Comparison of ENCODE assay signal across 10 cellular contexts in the genomic region with DNA sequence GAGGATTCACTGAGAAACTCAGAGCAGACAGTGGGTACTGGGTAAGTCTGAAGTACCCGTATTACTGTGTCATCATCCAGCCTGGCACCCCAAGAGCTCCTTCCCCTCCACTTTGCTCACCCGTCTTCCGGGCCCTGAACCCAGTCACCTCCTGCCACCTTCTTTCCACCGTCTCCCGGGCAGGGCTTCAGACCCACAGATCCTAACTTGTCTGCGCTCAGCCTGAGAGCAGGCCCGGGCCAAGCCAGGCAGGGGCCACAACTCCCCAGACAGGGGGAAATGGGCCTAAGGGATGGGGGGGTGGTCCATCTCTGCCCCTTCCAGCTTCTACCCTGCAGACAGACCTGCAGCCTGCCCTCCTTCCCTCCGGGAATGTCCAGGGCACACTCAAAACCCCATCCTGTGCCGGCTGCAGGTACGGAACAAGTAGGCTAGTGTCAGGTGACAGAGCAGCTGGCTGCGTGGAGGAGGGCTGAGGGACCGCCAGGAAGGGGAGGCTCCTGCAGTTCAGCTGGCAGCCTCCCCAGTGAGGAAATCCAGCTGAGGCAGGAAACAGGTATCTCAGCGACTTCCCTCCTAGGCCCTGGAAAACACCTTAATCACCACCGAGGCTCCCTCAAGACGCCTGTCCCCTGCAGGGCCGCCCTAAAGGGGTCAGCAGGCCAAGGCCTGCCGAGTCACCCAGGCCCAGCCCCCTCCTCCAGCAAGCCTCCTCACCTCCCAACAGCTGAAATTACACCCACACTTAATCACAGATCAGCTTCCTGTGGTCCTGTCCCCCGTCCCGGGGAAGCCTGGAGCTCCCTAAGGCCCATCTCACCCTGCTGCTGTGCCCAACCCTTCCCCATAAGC. TPM values are rescaled to one million over a fixed set of nuclear protein-coding genes. Genes with fewer than 3 reads are reported as not detected.
DNase-seq lines count a peak whose midpoint lies in the region; ATAC-seq and TF ChIP-seq lines count a peak whose summit lies in the region.
"Had no signal": no experiment of that assay in that cellular context is flagged by ENCODE, and none has a peak within 500 bp of the region (broad histone marks: within the 10 kb centered on the region; RNA-seq: fewer than 3 reads in every experiment).

No MANE protein-coding gene starts in this region.

- CTCF ChIA-PET in GM10248 (lab: Yijun Ruan, JAX), result interaction anchor here (1.4 kb wide), 1 partner anchor 11 kb away, joined by 5 read pairs; no protein-coding TSS in a partner anchor

- in situ Hi-C loops in GM13977 (cut with MboI; ENCODE audit: low pct_unique_long_range_greater_than_20kb, low sequenced_read_pairs, unreplicated experiment), result no loop called here

- H3K9me3 ChIP-seq in colonic mucosa, result no peaks in the 10 kb centered on the region

- H3K27ac ChIP-seq in colonic mucosa, result peak overlapping the region; percentile 92

- peak overlapping the region; percentile 47 for H3K4me3 ChIP-seq in AG10803 (ENCODE audit: low read length)
- H3K4me3 ChIP-seq in colonic mucosa, result peak overlapping the region; percentile 8

- H3K4me1 Mint-ChIP-seq in mesothelial cell of epicardium, result peaks cover 71% of the 10 kb centered on the region

- H3K27ac Mint-ChIP-seq in mesothelial cell of epicardium, result peak overlapping the region; percentile 89
- H3K27ac Mint-ChIP-seq: dendritic cell treated with granulocyte-macrophage colony-stimulating factor and Interleukin-4, amounts not matched to agents 40 ng/mL and 50 ng/mL, for 4 days had no signal

- no peaks in the 10 kb centered on the region for H3K36me3 ChIP-seq in colonic mucosa

- H3K9ac ChIP-seq in colonic mucosa (ENCODE audit: low read depth in 2 of 2, low read length in 2 of 2), result peak overlapping the region; percentile 54 to 65

- no peaks in the 10 kb centered on the region for H3K9me3 Mint-ChIP-seq in mesothelial cell of epicardium
- H3K9me3 Mint-ChIP-seq: dendritic cell treated with granulocyte-macrophage colony-stimulating factor and Interleukin-4, amounts not matched to agents 40 ng/mL and 50 ng/mL, for 4 days had no signal

- ATAC-seq in HG02852 (IDR thresholded peaks at IDR 0.05; ENCODE audit: unreplicated experiment), result no peak

- POLR2A ChIA-PET in GM10248 (lab: Yijun Ruan, JAX), result no interaction called here

- H3K27me3 Mint-ChIP-seq in mesothelial cell of epicardium (ENCODE audit: low read depth), result no peaks in the 10 kb centered on the region

- peak overlapping the region; percentile 24 for H3K4me3 Mint-ChIP-seq in mesothelial cell of epicardium
- H3K4me3 Mint-ChIP-seq: dendritic cell treated with granulocyte-macrophage colony-stimulating factor and Interleukin-4, amounts not matched to agents 40 ng/mL and 50 ng/mL, for 4 days had no signal

- DNase-seq in AG10803 (ENCODE audit: low read depth) (no peak), NCI-H187 (lab: John Stamatoyannopoulos, UW) (peak; percentile 61 to 75), colonic mucosa (peak; percentile 74), mesothelial cell of epicardium (ENCODE audit: low spot score in 2 of 2, unreplicated experiment in 2 of 2) (no peak), GM13977 (ENCODE audit: low spot score) (no peak), GM10248 (ENCODE audit: extremely low spot score) (no peak), NCI-H1930 (lab: John Stamatoyannopoulos, UW) (no peak)
- DNase-seq: NCI-H446 had no signal

- TF ChIP-seq CTCF in AG10803 (conservative IDR thresholded peaks at IDR 0.05; ENCODE audit: low read length) (no peak), colonic mucosa (IDR thresholded peaks at IDR 0.05) (no peak), mesothelial cell of epicardium (IDR thresholded peaks at IDR 0.05; ENCODE audit: unreplicated experiment) (no peak), GM13977 (IDR thresholded peaks at IDR 0.05; ENCODE audit: extremely low read depth, insufficient read depth, missing control alignments) (no peak), GM10248 (IDR thresholded peaks at IDR 0.05; ENCODE audit: control extremely low read depth, extremely low read depth, low read depth, missing control alignments) (no peak)

- intact Hi-C loops in colonic mucosa (cut with DNase I), result no loop called here

- H3K4me1 ChIP-seq in colonic mucosa, result peaks cover 20% of the 10 kb centered on the region

- no peaks in the 10 kb centered on the region for H3K27me3 ChIP-seq in colonic mucosa

- H3K36me3 Mint-ChIP-seq in mesothelial cell of epicardium, result no peaks in the 10 kb centered on the region

RNA-seq across cellular contexts. Expression of a gene that starts 3.5 kb away (rescaled TPM):
- total RNA-seq in colonic mucosa (100 to 1,000 TPM; 148 to 152 TPM), mesothelial cell of epicardium (221 to 226 TPM (median 221 TPM) in 3 replicates)

RNA-seq across cellular contexts. Expression of a gene that starts 43.2 kb away (rescaled TPM):
- 10 to 100 TPM in 1 of 2 donors, under 1 TPM in 1; 0.42 to 16.7 TPM for total RNA-seq in colonic mucosa
- total RNA-seq in mesothelial cell of epicardium, result not detected in 3 replicates

Comparison
In these comparisons a context has a peak if more than half of its experiments do, and no peak if none do; other contexts are left out.
1. DNase-seq: peak in NCI-H187 (2 of 2) and colonic mucosa (single experiment); none in AG10803 (single experiment), mesothelial cell of epicardium (0 of 2), GM13977 (single experiment), GM10248 (single experiment) and NCI-H1930 (0 of 2).